15 cellular contexts compared by ENCODE assay signal in the genomic region with DNA sequence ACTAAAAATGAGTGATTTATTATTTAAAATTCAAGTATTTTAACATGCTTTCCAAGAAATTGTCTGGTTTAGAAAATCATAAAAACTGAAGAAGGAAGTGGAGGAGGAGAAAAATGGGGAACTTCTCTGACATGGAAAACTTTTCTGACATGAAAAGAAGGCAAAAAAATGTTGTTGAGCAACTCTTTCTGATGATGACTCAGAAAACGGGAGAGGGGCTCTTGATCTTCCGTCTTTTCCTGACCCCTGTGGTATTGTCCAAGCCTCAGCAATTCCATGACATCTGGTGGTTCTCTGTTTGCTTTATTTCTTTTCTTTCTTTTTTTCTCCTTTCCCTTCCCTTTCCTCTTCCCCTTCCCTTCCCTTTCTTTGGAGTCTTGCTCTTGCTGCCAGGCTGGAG.
DNase-seq lines count a peak whose midpoint lies in the region; ATAC-seq and TF ChIP-seq lines count a peak whose summit lies in the region.
"Had no signal": no experiment of that assay in that cellular context is flagged by ENCODE, and none has a peak within 500 bp of the region (broad histone marks: within the 10 kb centered on the region; RNA-seq: fewer than 3 reads in every experiment).

No MANE protein-coding gene starts in this region.

- no peak overlapping the region for H3K27ac ChIP-seq in PC-3 (ENCODE audit: low read length)
- H3K27ac ChIP-seq: foreskin keratinocyte, parathyroid adenoma, SJSA1 had no signal

- H3K36me3 ChIP-seq in PC-3 (ENCODE audit: low read depth, low read length) (no peaks in the 10 kb centered on the region), skeletal muscle satellite cell (ENCODE audit: insufficient read depth, low read length) (no peaks in the 10 kb centered on the region)
- H3K36me3 ChIP-seq: SJSA1 had no signal

- H3K79me2 ChIP-seq in PC-3 (ENCODE audit: low read length), result no peaks in the 10 kb centered on the region
- H3K79me2 ChIP-seq: parathyroid adenoma had no signal

- H2AFZ ChIP-seq in PC-3 (ENCODE audit: low read length), result no peak overlapping the region
- H2AFZ ChIP-seq: parathyroid adenoma had no signal

- H3K4me1 ChIP-seq in PC-3 (ENCODE audit: insufficient read depth, low read length), result no peaks in the 10 kb centered on the region
- H3K4me1 ChIP-seq in skeletal muscle satellite cell (ENCODE audit: control insufficient read depth, insufficient read depth, low read length), result peaks cover 25% of the 10 kb centered on the region
- H3K4me1 ChIP-seq: parathyroid adenoma, SJSA1 had no signal

- POLR2A ChIA-PET in PC-3 (lab: Charles Lee; ENCODE audit: unreplicated experiment), result no interaction called here

- CTCF ChIA-PET in PC-3 (lab: Charles Lee), result no interaction called here

- no peaks in the 10 kb centered on the region for H3K9me2 ChIP-seq in PC-3 (replicated peaks; ENCODE audit: low read length)

- no peaks in the 10 kb centered on the region for H3F3A ChIP-seq in PC-3 (ENCODE audit: low read length, unreplicated experiment)

- no peaks in the 10 kb centered on the region for H4K20me1 ChIP-seq in PC-3 (ENCODE audit: low read length)

- peak overlapping the region; percentile 18; the same call in 1 of the 2 replicates for H3K4me2 ChIP-seq in PC-3 (ENCODE audit: low read length)
- no peak overlapping the region for H3K4me2 ChIP-seq in skeletal muscle satellite cell (ENCODE audit: low read length)

- no peaks in the 10 kb centered on the region for H3K27me3 ChIP-seq in PC-3 (ENCODE audit: low read length)
- no peaks in the 10 kb centered on the region for H3K27me3 ChIP-seq in skeletal muscle satellite cell (ENCODE audit: control insufficient read depth, insufficient read depth, low read length)
- H3K27me3 ChIP-seq: foreskin keratinocyte, SJSA1 had no signal

- no peak overlapping the region for H3K9ac ChIP-seq in PC-3 (ENCODE audit: low read length)
- H3K9ac ChIP-seq in skeletal muscle satellite cell (ENCODE audit: low read depth, low read length), result peak overlapping the region; percentile 36
- H3K9ac ChIP-seq: parathyroid adenoma had no signal

- ATAC-seq in PC-3, result no peak
- ATAC-seq in HG03571 (IDR thresholded peaks at IDR 0.05; ENCODE audit: unreplicated experiment), result no peak
- ATAC-seq: foreskin keratinocyte had no signal

- no peak for TF ChIP-seq CTCF in HFF-Myc (IDR thresholded peaks at IDR 0.05; ENCODE audit: low read depth, low read length, missing control alignments)
- no peak for TF ChIP-seq CTCF in PC-3 (conservative IDR thresholded peaks at IDR 0.05; ENCODE audit: low read depth, low read length)

- DNase-seq in HFF-Myc (ENCODE audit: extremely low read depth, low read depth), result peak; percentile 73
- peak; percentile 54 for DNase-seq in PC-3
- peak; percentile 65 for DNase-seq in fibroblast of gingiva (ENCODE audit: low read depth)
- no peak for DNase-seq in NCI-H1436 (lab: John Stamatoyannopoulos, UW)
- DNase-seq in GOT3 (lab: John Stamatoyannopoulos, UW), result no peak
- no peak for DNase-seq in activated naive CD4-positive, alpha-beta T cell treated with anti-CD3 and anti-CD28 coated beads, Interleukin-2, amount 50 U/mL, for 16 hours
- DNase-seq: activated naive CD4-positive, alpha-beta T cell treated with anti-CD3 and anti-CD28 coated beads for 36 hours; KG1; NCI-H2029 treated with DMSO at 0.1 percent for 48 hours; NCI-H774 had no signal

- no TSS peak for BruUV-seq in PC-3 (replicated peaks; lab: Mats Ljungman, UMichigan)

- intact Hi-C loops in PC-3 (cut with micrococcal nuclease), result no loop called here

- H3K4me3 ChIP-seq in HFF-Myc (replicated peaks; ENCODE audit: low read depth, low read length) (no peak overlapping the region), PC-3 (ENCODE audit: low read length) (no peak overlapping the region), skeletal muscle satellite cell (ENCODE audit: low read length) (no peak overlapping the region)
- H3K4me3 ChIP-seq: SJSA1 had no signal

- H3K9me3 ChIP-seq in PC-3 (ENCODE audit: low read length) (no peaks in the 10 kb centered on the region), skeletal muscle satellite cell (replicated peaks; ENCODE audit: low read length) (no peaks in the 10 kb centered on the region)
- H3K9me3 ChIP-seq: SJSA1 had no signal

Comparison
In these comparisons a context has a peak if more than half of its experiments do, and no peak if none do; other contexts are left out.
1. DNase-seq: peak in HFF-Myc (single experiment), PC-3 (single experiment) and fibroblast of gingiva (single experiment); none in NCI-H1436 (single experiment), GOT3 (single experiment) and activated naive CD4-positive, alpha-beta T cell treated with anti-CD3 and anti-CD28 coated beads, Interleukin-2, amount 50 U/mL, for 16 hours (single experiment).